ENCODE assay signal across 1 cellular context in genomic region chr11:18634140-18635032, GRCh38.
A peak's percentile ranks its signal among the peaks of the same experiment; 100 is the strongest.
TF ChIP-seq lines count a peak whose summit lies in the region.

A gene with protein sequence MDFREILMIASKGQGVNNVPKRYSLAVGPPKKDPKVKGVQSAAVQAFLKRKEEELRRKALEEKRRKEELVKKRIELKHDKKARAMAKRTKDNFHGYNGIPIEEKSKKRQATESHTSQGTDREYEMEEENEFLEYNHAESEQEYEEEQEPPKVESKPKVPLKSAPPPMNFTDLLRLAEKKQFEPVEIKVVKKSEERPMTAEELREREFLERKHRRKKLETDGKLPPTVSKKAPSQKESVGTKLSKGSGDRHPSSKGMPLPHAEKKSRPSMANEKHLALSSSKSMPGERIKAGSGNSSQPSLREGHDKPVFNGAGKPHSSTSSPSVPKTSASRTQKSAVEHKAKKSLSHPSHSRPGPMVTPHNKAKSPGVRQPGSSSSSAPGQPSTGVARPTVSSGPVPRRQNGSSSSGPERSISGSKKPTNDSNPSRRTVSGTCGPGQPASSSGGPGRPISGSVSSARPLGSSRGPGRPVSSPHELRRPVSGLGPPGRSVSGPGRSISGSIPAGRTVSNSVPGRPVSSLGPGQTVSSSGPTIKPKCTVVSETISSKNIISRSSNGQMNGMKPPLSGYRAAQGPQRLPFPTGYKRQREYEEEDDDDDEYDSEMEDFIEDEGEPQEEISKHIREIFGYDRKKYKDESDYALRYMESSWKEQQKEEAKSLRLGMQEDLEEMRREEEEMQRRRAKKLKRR (minus strand): TSS chr11:18634342. CDS start chr11:18634257, 85 bp downstream.

TF ChIP-seq in K562, 482 proteins besides CTCF, POLR2A, EP300 and RAD21 (continued from another document and continues in another):
- TF ChIP-seq, protein P1, sequence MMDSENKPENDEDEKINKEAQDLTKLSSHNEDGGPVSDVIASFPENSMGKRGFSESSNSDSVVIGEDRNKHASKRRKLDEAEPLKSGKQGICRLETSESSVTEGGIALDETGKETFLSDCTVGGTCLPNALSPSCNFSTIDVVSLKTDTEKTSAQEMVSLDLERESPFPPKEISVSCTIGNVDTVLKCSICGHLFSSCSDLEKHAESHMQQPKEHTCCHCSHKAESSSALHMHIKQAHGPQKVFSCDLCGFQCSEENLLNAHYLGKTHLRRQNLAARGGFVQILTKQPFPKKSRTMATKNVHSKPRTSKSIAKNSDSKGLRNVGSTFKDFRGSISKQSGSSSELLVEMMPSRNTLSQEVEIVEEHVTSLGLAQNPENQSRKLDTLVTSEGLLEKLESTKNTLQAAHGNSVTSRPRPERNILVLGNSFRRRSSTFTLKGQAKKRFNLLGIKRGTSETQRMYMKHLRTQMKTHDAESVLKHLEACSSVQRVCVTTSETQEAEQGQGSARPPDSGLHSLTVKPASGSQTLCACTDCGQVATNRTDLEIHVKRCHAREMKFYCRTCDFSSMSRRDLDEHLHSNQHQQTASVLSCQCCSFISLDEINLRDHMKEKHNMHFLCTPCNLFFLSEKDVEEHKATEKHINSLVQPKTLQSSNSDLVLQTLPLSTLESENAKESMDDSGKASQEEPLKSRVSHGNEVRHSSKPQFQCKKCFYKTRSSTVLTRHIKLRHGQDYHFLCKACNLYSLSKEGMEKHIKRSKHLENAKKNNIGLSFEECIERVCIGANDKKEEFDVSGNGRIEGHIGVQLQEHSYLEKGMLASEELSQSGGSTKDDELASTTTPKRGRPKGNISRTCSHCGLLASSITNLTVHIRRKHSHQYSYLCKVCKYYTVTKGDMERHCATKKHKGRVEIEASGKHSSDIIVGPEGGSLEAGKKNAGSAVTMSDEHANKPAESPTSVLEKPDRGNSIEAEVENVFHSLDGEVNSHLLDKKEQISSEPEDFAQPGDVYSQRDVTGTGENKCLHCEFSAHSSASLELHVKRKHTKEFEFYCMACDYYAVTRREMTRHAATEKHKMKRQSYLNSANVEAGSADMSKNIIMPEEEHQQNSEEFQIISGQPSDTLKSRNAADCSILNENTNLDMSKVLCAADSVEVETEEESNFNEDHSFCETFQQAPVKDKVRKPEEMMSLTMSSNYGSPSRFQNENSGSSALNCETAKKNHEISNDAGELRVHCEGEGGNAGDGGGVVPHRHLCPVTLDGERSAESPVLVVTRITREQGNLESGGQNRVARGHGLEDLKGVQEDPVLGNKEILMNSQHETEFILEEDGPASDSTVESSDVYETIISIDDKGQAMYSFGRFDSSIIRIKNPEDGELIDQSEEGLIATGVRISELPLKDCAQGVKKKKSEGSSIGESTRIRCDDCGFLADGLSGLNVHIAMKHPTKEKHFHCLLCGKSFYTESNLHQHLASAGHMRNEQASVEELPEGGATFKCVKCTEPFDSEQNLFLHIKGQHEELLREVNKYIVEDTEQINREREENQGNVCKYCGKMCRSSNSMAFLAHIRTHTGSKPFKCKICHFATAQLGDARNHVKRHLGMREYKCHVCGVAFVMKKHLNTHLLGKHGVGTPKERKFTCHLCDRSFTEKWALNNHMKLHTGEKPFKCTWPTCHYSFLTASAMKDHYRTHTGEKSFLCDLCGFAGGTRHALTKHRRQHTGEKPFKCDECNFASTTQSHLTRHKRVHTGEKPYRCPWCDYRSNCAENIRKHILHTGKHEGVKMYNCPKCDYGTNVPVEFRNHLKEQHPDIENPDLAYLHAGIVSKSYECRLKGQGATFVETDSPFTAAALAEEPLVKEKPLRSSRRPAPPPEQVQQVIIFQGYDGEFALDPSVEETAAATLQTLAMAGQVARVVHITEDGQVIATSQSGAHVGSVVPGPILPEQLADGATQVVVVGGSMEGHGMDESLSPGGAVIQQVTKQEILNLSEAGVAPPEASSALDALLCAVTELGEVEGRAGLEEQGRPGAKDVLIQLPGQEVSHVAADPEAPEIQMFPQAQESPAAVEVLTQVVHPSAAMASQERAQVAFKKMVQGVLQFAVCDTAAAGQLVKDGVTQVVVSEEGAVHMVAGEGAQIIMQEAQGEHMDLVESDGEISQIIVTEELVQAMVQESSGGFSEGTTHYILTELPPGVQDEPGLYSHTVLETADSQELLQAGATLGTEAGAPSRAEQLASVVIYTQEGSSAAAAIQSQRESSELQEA (IDR thresholded peaks at IDR 0.05; ENCODE audit: low read depth) = no peak
- no peak for TF ChIP-seq ZNF347 (CRISPR knock-in tag; IDR thresholded peaks at IDR 0.05; ENCODE audit: low read depth)
- TF ChIP-seq, protein P2, sequence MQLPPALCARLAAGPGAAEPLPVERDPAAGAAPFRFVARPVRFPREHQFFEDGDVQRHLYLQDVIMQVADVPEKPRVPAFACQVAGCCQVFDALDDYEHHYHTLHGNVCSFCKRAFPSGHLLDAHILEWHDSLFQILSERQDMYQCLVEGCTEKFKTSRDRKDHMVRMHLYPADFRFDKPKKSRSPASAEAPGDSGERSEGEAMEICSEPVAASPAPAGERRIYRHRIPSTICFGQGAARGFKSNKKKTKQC (CRISPR knock-in tag; IDR thresholded peaks at IDR 0.05) = peak; percentile 93; the same call in 1 of the 2 replicates
- TF ChIP-seq ZEB2 (IDR thresholded peaks at IDR 0.05) = no peak
- TF ChIP-seq ZSCAN29 (IDR thresholded peaks at IDR 0.05) = no peak
- TF ChIP-seq SUPT5H (IDR thresholded peaks at IDR 0.05) = peak; percentile 97
- peak; percentile 91 for TF ChIP-seq ATF1 (CRISPR knock-in tag; IDR thresholded peaks at IDR 0.05)
- peak; percentile 99 for TF ChIP-seq ATF1 (tag; IDR thresholded peaks at IDR 0.05)
- TF ChIP-seq ZBTB40 (IDR thresholded peaks at IDR 0.05) = peak; percentile 96
- TF ChIP-seq ZBTB40 (CRISPR knock-in tag; IDR thresholded peaks at IDR 0.05) = no peak; the same call in 1 of the 2 replicates
- TF ChIP-seq SRSF1 (IDR thresholded peaks at IDR 0.05; ENCODE audit: low read depth, low read length) = no peak
- TF ChIP-seq FOXJ3 (CRISPR knock-in tag; IDR thresholded peaks at IDR 0.05) = no peak
- no peak for TF ChIP-seq XRCC5 (IDR thresholded peaks at IDR 0.05; ENCODE audit: low read depth, low read length)
- no peak for TF ChIP-seq U2AF1 (optimal IDR thresholded peaks at IDR 0.05; ENCODE audit: low read depth, low read length)
- no peak for TF ChIP-seq BRCA1 (IDR thresholded peaks at IDR 0.05)
- TF ChIP-seq BRCA1 (CRISPR knock-in tag; IDR thresholded peaks at IDR 0.05) = no peak
- TF ChIP-seq MEIS2 (IDR thresholded peaks at IDR 0.05; ENCODE audit: partially characterized antibody) = peak; percentile 87
- TF ChIP-seq TCFL5 (CRISPR knock-in tag; conservative IDR thresholded peaks at IDR 0.05) = no peak
- TF ChIP-seq MCM3 (IDR thresholded peaks at IDR 0.05) = no peak
- TF ChIP-seq, protein P3, sequence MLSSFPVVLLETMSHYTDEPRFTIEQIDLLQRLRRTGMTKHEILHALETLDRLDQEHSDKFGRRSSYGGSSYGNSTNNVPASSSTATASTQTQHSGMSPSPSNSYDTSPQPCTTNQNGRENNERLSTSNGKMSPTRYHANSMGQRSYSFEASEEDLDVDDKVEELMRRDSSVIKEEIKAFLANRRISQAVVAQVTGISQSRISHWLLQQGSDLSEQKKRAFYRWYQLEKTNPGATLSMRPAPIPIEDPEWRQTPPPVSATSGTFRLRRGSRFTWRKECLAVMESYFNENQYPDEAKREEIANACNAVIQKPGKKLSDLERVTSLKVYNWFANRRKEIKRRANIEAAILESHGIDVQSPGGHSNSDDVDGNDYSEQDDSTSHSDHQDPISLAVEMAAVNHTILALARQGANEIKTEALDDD (IDR thresholded peaks at IDR 0.05) = 0 out of 2 replicates have a peak, but pooled peaks have one; percentile 11
- peak; percentile 97 for TF ChIP-seq BHLHE40 (IDR thresholded peaks at IDR 0.05; ENCODE audit: low read length)
- TF ChIP-seq ZC3H11A (IDR thresholded peaks at IDR 0.05; ENCODE audit: low read depth, low read length) = peak; percentile 83; the same call in 1 of the 2 replicates
- no peak for TF ChIP-seq ZNF146 (CRISPR knock-in tag; IDR thresholded peaks at IDR 0.05; ENCODE audit: unreplicated experiment)
- no peak for TF ChIP-seq BMI1 (IDR thresholded peaks at IDR 0.05; ENCODE audit: low read length)
- no peak for TF ChIP-seq CBFA2T3 (IDR thresholded peaks at IDR 0.05)
- no peak for TF ChIP-seq RBM15 (IDR thresholded peaks at IDR 0.05; ENCODE audit: insufficient read depth, low read length)
- no peak for TF ChIP-seq PHTF2 (CRISPR knock-in tag; IDR thresholded peaks at IDR 0.05)
- TF ChIP-seq ATF7 (IDR thresholded peaks at IDR 0.05) = peak; percentile 91
- TF ChIP-seq ATF4 (CRISPR knock-in tag; IDR thresholded peaks at IDR 0.05) = peak; percentile 42; the same call in 1 of the 2 replicates
- no peak; the same call in 1 of the 2 replicates for TF ChIP-seq LEF1 (IDR thresholded peaks at IDR 0.05)
- no peak for TF ChIP-seq ARID1B (IDR thresholded peaks at IDR 0.05)
- no peak for TF ChIP-seq WHSC1 (IDR thresholded peaks at IDR 0.05; ENCODE audit: low read length)
- TF ChIP-seq ZNF766 (CRISPR knock-in tag; conservative IDR thresholded peaks at IDR 0.05) = no peak
- no peak for TF ChIP-seq ZNF507 (tag; conservative IDR thresholded peaks at IDR 0.05)
- TF ChIP-seq, protein P4, sequence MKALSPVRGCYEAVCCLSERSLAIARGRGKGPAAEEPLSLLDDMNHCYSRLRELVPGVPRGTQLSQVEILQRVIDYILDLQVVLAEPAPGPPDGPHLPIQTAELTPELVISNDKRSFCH (CRISPR knock-in tag; IDR thresholded peaks at IDR 0.05) = no peak
- TF ChIP-seq, protein P4 (tag; IDR thresholded peaks at IDR 0.05) = no peak
- no peak for TF ChIP-seq YBX1 (IDR thresholded peaks at IDR 0.05)
